In the genomic region with DNA sequence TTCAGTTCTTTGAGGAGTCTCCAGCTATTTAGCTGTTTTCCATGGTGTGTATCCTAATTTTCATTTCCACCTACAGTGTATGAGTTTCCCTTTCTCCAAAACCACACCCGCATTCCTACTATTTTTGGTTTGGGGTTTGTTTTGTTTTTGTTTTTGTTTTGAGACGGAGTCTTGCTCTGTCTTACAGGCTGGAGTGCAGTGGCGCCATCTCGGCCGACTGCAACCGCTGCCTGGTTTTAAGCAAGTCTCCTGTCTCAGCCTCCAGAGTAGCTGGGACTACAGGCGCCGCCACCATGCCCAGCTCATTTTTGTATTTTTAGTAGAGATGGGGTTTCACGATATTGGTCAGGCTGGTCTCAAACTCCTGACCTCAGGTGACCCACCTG, we compare ENCODE assay signal across 8 cellular contexts.
DNase-seq lines count a peak whose midpoint lies in the region; ATAC-seq and TF ChIP-seq lines count a peak whose summit lies in the region.
"Not testable (repeated sequence)": the region's sequence is repeated elsewhere in the genome, so short reads cannot be mapped to it uniquely, and the experiment has no call there.

No MANE protein-coding gene starts in this region.

- 1 to 15% (median 3%) methylated on average over 9 of the region's 9 CpGs for WGBS in stomach, 5 donors

- H3K36me3 Mint-ChIP-seq in activated naive CD4-positive, alpha-beta T cell treated with anti-CD3 and anti-CD28 coated beads, Interleukin-2, amount 50 U/mL, for 72 hours: peaks cover 9 to 21% of the 10 kb centered on the region in 2 donors

- peak overlapping the region; percentile 96 for H2AFZ ChIP-seq in PC-3 (ENCODE audit: low read length)

- H3K27ac ChIP-seq in PC-3 (ENCODE audit: low read length): peak overlapping the region; percentile 40; the same call in 1 of the 2 replicates
- H3K27ac ChIP-seq in mucosa of rectum (ENCODE audit: low read depth in 2 of 2, low read length in 2 of 2): peak overlapping the region in 1 of 2 donors; percentile 65
- peak overlapping the region; percentile 27 to 87 (median 81) for H3K27ac ChIP-seq in stomach

- intact Hi-C loops in PC-3 (cut with micrococcal nuclease); stomach (cut with DNase I; ENCODE audit: low total_unique reads): not testable (repeated sequence)

- ATAC-seq in GM21528 (IDR thresholded peaks at IDR 0.05; ENCODE audit: low FRiP score, unreplicated experiment) (peak; percentile 62), HG03439 (IDR thresholded peaks at IDR 0.05; ENCODE audit: unreplicated experiment) (peak; percentile 59), PC-3 (peak; percentile 49)
- ATAC-seq in activated naive CD4-positive, alpha-beta T cell treated with anti-CD3 and anti-CD28 coated beads, Interleukin-2, amount 50 U/mL, for 72 hours: peak; percentile 31 to 34

- H3K4me1 ChIP-seq in PC-3 (ENCODE audit: insufficient read depth, low read length): peaks cover 24% of the 10 kb centered on the region
- not testable (repeated sequence) for H3K4me1 ChIP-seq in mucosa of rectum (ENCODE audit: control insufficient read depth in 2 of 2, insufficient read depth in 2 of 2, low read length in 2 of 2)
- H3K4me1 ChIP-seq in stomach: peaks cover 4 to 25% (median 15%) of the 10 kb centered on the region in 4 donors

- peaks cover 20% of the 10 kb centered on the region; the same call in 1 of the 2 replicates for H3K79me2 ChIP-seq in PC-3 (ENCODE audit: low read length)

- not testable (repeated sequence) for TF ChIP-seq CTCF in PC-3 (conservative IDR thresholded peaks at IDR 0.05; ENCODE audit: low read depth, low read length); fibroblast of pulmonary artery (IDR thresholded peaks at IDR 0.05; ENCODE audit: low read length, missing control alignments); stomach (IDR thresholded peaks at IDR 0.05)

- H3K27ac Mint-ChIP-seq in activated naive CD4-positive, alpha-beta T cell treated with anti-CD3 and anti-CD28 coated beads, Interleukin-2, amount 50 U/mL, for 72 hours: peak overlapping the region; percentile 74 to 86

- not testable (repeated sequence) for H3K9me3 Mint-ChIP-seq in activated naive CD4-positive, alpha-beta T cell treated with anti-CD3 and anti-CD28 coated beads, Interleukin-2, amount 50 U/mL, for 72 hours

- H4K20me1 ChIP-seq in PC-3 (ENCODE audit: low read length): not testable (repeated sequence)

- peak; percentile 29 for DNase-seq in DMS79 treated with DMSO at 0.1 percent for 48 hours (lab: John Stamatoyannopoulos, UW)
- peak; percentile 36 for DNase-seq in PC-3
- DNase-seq in activated naive CD4-positive, alpha-beta T cell treated with anti-CD3 and anti-CD28 coated beads, Interleukin-2, amount 50 U/mL, for 72 hours (ENCODE audit: low spot score in 2 of 2); stomach: not testable (repeated sequence)
- DNase-seq in fibroblast of pulmonary artery (ENCODE audit: low read depth): peak; percentile 49

- not testable (repeated sequence) for H3K9me3 ChIP-seq in PC-3 (ENCODE audit: low read length); mucosa of rectum (ENCODE audit: control insufficient read depth in 2 of 2, low read length in 2 of 2); stomach

- POLR2A ChIA-PET in PC-3 (lab: Charles Lee; ENCODE audit: unreplicated experiment): not testable (repeated sequence)

- TF ChIP-seq EP300 in stomach (IDR thresholded peaks at IDR 0.05): not testable (repeated sequence)

- not testable (repeated sequence) for TF ChIP-seq POLR2A in stomach (IDR thresholded peaks at IDR 0.05)

- peak overlapping the region; percentile 92 for H3K4me2 ChIP-seq in PC-3 (ENCODE audit: low read length)

- not testable (repeated sequence) for H3F3A ChIP-seq in PC-3 (ENCODE audit: low read length, unreplicated experiment)

- CTCF ChIA-PET in PC-3 (lab: Charles Lee): interaction anchor here (0.6 to 1.8 kb wide), 2 partner anchors 11 to 131 kb away, joined by 3 to 7 read pairs; no protein-coding TSS in a partner anchor

- H3K4me3 ChIP-seq in PC-3 (ENCODE audit: low read length): peak overlapping the region; percentile 88
- peak overlapping the region; percentile 84 for H3K4me3 ChIP-seq in fibroblast of pulmonary artery (replicated peaks; ENCODE audit: low read depth, low read length)
- peak overlapping the region; percentile 83 to 87 for H3K4me3 ChIP-seq in mucosa of rectum (ENCODE audit: low read length in 2 of 2)
- H3K4me3 ChIP-seq in stomach: peak overlapping the region; percentile 55 to 73 (median 62)

- not testable (repeated sequence) for H3K27me3 ChIP-seq in PC-3 (ENCODE audit: low read length); mucosa of rectum (ENCODE audit: control insufficient read depth in 2 of 2, insufficient read depth in 2 of 2, low read length in 2 of 2); stomach

- BruUV-seq in PC-3 (replicated peaks; lab: Mats Ljungman, UMichigan): not testable (repeated sequence)

- peak overlapping the region; percentile 71 for H3K9ac ChIP-seq in PC-3 (ENCODE audit: low read length)
- peak overlapping the region; percentile 60 to 68 for H3K9ac ChIP-seq in mucosa of rectum (ENCODE audit: low read depth in 1 of 2, low read length in 2 of 2)

- H3K36me3 ChIP-seq in PC-3 (ENCODE audit: low read depth, low read length); mucosa of rectum (ENCODE audit: control insufficient read depth in 2 of 2, insufficient read depth in 2 of 2, low read length in 2 of 2): not testable (repeated sequence)
- H3K36me3 ChIP-seq in stomach: peaks cover 0 to 18% (median under 1%) of the 10 kb centered on the region in 4 donors

- H3K9me2 ChIP-seq in PC-3 (replicated peaks; ENCODE audit: low read length): not testable (repeated sequence)
